In genomic region chr6:26024651-26025046, GRCh38 we compare ENCODE assay signal across 13 cellular contexts.
A peak's percentile ranks its signal among the peaks of the same experiment; 100 is the strongest.
DNase-seq lines count a peak whose midpoint lies in the region; ATAC-seq, FAIRE-seq and TF ChIP-seq lines count a peak whose summit lies in the region.
"Had no signal": no experiment of that assay in that cellular context is flagged by ENCODE, and none has a peak within 500 bp of the region (broad histone marks: within the 10 kb centered on the region; RNA-seq: fewer than 3 reads in every experiment).

No MANE protein-coding gene starts in this region.

- peak overlapping the region; percentile 51 for H3K27ac Mint-ChIP-seq in T-helper 2 cell treated with Interferon-gamma antibody and Interleukin-4, amounts not matched to agents 5 μg/mL and 100 μg/mL, for 36 hours
- H3K27ac Mint-ChIP-seq in effector memory CD8-positive, alpha-beta T cell = peak overlapping the region; percentile 24 to 67
- H3K27ac Mint-ChIP-seq in progenitor cell of endocrine pancreas = peak overlapping the region; percentile 98

- intact Hi-C loops in PC-9 (cut with micrococcal nuclease; ENCODE audit: unreplicated experiment) = loop anchor here (10.0 kb wide), 2 partner anchors 260 to 1810 kb away; a partner anchor contains a TSS

- H3K36me3 Mint-ChIP-seq in T-helper 2 cell treated with Interferon-gamma antibody and Interleukin-4, amounts not matched to agents 5 μg/mL and 100 μg/mL, for 36 hours (ENCODE audit: low read depth) = no peaks in the 10 kb centered on the region
- peaks cover 47% of the 10 kb centered on the region for H3K36me3 Mint-ChIP-seq in effector memory CD8-positive, alpha-beta T cell (ENCODE audit: insufficient read depth)
- H3K36me3 Mint-ChIP-seq in progenitor cell of endocrine pancreas (ENCODE audit: insufficient read depth) = peaks cover 1% of the 10 kb centered on the region

- no peak for DNase-seq in T-helper 2 cell treated with Interferon-gamma antibody and Interleukin-4, amounts not matched to agents 5 μg/mL and 100 μg/mL, for 36 hours (ENCODE audit: low spot score)
- DNase-seq in T-helper 2 cell (no peak), PC-9 (no peak), progenitor cell of endocrine pancreas (ENCODE audit: low spot score, unreplicated experiment) (no peak), RCC 7860 (ENCODE audit: low spot score) (no peak), H54 (ENCODE audit: insufficient read length, low spot score) (no peak)
- no peak for DNase-seq in effector memory CD8-positive, alpha-beta T cell
- DNase-seq: GOT3, NCI-H1092, NCI-H69, T1000 had no signal

- peaks cover 2% of the 10 kb centered on the region for H3K9me3 Mint-ChIP-seq in T-helper 2 cell treated with Interferon-gamma antibody and Interleukin-4, amounts not matched to agents 5 μg/mL and 100 μg/mL, for 36 hours
- H3K9me3 Mint-ChIP-seq in effector memory CD8-positive, alpha-beta T cell = no peaks in the 10 kb centered on the region
- H3K9me3 Mint-ChIP-seq in progenitor cell of endocrine pancreas (ENCODE audit: low read depth) = peaks cover 1% of the 10 kb centered on the region

- H3K9me2 ChIP-seq in PC-9 (ENCODE audit: insufficient read depth) = no peaks in the 10 kb centered on the region

- no peaks in the 10 kb centered on the region for H4K20me1 ChIP-seq in PC-9 (ENCODE audit: insufficient read depth)

- H2AFZ ChIP-seq in PC-9 = no peak overlapping the region

- TF ChIP-seq CTCF in PC-9 (conservative IDR thresholded peaks at IDR 0.05) = no peak
- no peak for TF ChIP-seq CTCF in progenitor cell of endocrine pancreas (IDR thresholded peaks at IDR 0.05; ENCODE audit: unreplicated experiment)

- peak overlapping the region; percentile 98 for H3K27ac ChIP-seq in PC-9

- H3K27me3 Mint-ChIP-seq in T-helper 2 cell treated with Interferon-gamma antibody and Interleukin-4, amounts not matched to agents 5 μg/mL and 100 μg/mL, for 36 hours (ENCODE audit: low read depth) = peaks cover 3% of the 10 kb centered on the region
- H3K27me3 Mint-ChIP-seq in effector memory CD8-positive, alpha-beta T cell = no peaks in the 10 kb centered on the region
- H3K27me3 Mint-ChIP-seq in progenitor cell of endocrine pancreas = no peaks in the 10 kb centered on the region

- TF ChIP-seq POLR2A in H54 (IDR thresholded peaks at IDR 0.05; ENCODE audit: low read depth, low read length) = no peak

- no peak for ATAC-seq in effector memory CD8-positive, alpha-beta T cell (replicated peaks)
- ATAC-seq in HG03095 (IDR thresholded peaks at IDR 0.05; ENCODE audit: unreplicated experiment) = no peak

- FAIRE-seq in RCC 7860 (lab: Jason Lieb, UNC) (no peak), H54 (lab: Jason Lieb, UNC) (no peak)
- FAIRE-seq: colon had no signal

- peaks cover 45% of the 10 kb centered on the region for H3K4me1 ChIP-seq in PC-9 (replicated peaks; ENCODE audit: insufficient read depth)

- peak overlapping the region; percentile 13 for H3K4me3 Mint-ChIP-seq in T-helper 2 cell treated with Interferon-gamma antibody and Interleukin-4, amounts not matched to agents 5 μg/mL and 100 μg/mL, for 36 hours
- no peak overlapping the region for H3K4me3 Mint-ChIP-seq in effector memory CD8-positive, alpha-beta T cell
- peak overlapping the region; percentile 5 for H3K4me3 Mint-ChIP-seq in progenitor cell of endocrine pancreas (ENCODE audit: low read depth)

- peaks cover 68% of the 10 kb centered on the region for H3K4me1 Mint-ChIP-seq in T-helper 2 cell treated with Interferon-gamma antibody and Interleukin-4, amounts not matched to agents 5 μg/mL and 100 μg/mL, for 36 hours (ENCODE audit: low read depth)
- peaks cover 28 to 34% of the 10 kb centered on the region in 2 donors for H3K4me1 Mint-ChIP-seq in effector memory CD8-positive, alpha-beta T cell (ENCODE audit: low read depth in 2 of 2)
- H3K4me1 Mint-ChIP-seq in progenitor cell of endocrine pancreas (ENCODE audit: low read depth) = peaks cover 60% of the 10 kb centered on the region

- peak overlapping the region; percentile 89 for H3K4me2 ChIP-seq in PC-9

- H3K9me3 ChIP-seq in PC-9 (ENCODE audit: insufficient read depth, low read depth) = no peaks in the 10 kb centered on the region

- CTCF ChIA-PET in PC-9 (lab: Charles Lee) = interaction anchor here (0.6 kb wide), 1 partner anchor 72 kb away, joined by 4 read pairs; no protein-coding TSS in a partner anchor

- no peaks in the 10 kb centered on the region for H3K36me3 ChIP-seq in PC-9 (ENCODE audit: low read depth)

- H3K79me2 ChIP-seq in PC-9 (ENCODE audit: low read depth) = no peaks in the 10 kb centered on the region; the same call in 1 of the 2 replicates

- H3F3A ChIP-seq in PC-9 (ENCODE audit: insufficient read depth, low read depth) = peaks cover 57% of the 10 kb centered on the region

- H3K27me3 ChIP-seq in PC-9 (ENCODE audit: insufficient read depth, low read depth) = no peaks in the 10 kb centered on the region

- no TSS peak for BruUV-seq in PC-9 (replicated peaks; lab: Mats Ljungman, UMichigan)

- POLR2A ChIA-PET in PC-9 (lab: Charles Lee; ENCODE audit: unreplicated experiment) = interaction anchor here (0.6 to 2.4 kb wide), 4 partner anchors 22 to 1848 kb away, joined by 5 to 35 read pairs (median 10); a partner anchor contains a TSS

- H3K4me3 ChIP-seq in PC-9 = no peak overlapping the region

Comparison
In these comparisons a context has a peak if more than half of its experiments do, and no peak if none do; other contexts are left out.
1. H3K27ac Mint-ChIP-seq: peak in every context shown above with its lines; median percentile 98 in progenitor cell of endocrine pancreas; 51 in T-helper 2 cell treated with Interferon-gamma antibody and Interleukin-4, amounts not matched to agents 5 μg/mL and 100 μg/mL, for 36 hours; 46 in effector memory CD8-positive, alpha-beta T cell.
2. H3K4me3 Mint-ChIP-seq: peak in T-helper 2 cell treated with Interferon-gamma antibody and Interleukin-4, amounts not matched to agents 5 μg/mL and 100 μg/mL, for 36 hours (single experiment) and progenitor cell of endocrine pancreas (single experiment); none in effector memory CD8-positive, alpha-beta T cell (0 of 2).